In the genomic region with DNA sequence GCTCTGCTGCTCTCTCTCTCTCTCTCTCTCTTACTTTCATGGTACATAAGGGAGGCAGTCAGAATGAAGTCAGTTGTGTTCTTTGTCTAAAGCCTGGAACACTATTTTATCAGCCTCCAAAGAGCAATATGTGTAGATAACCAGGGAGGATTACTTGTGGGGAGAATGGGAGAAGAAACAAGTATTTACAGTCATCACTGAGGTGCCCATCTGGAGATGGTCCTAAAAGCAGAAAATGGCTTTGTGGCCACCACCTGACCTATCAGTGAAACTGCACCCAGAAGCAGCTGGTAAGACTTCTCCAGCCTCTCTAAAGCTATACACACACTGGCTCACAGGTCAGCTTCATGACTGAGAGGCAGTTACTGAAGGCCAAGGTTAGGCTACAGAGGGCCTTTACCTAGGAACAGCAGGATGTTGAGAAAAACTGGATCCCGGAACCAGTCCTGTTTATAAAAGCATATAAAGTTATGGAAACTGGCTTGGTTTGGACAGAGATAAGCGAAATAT, we compare ENCODE assay signal across 9 cellular contexts.
DNase-seq lines count a peak whose midpoint lies in the region; ATAC-seq, FAIRE-seq and TF ChIP-seq lines count a peak whose summit lies in the region.
"Had no signal": no experiment of that assay in that cellular context is flagged by ENCODE, and none has a peak within 500 bp of the region (broad histone marks: within the 10 kb centered on the region; RNA-seq: fewer than 3 reads in every experiment).

No MANE protein-coding gene starts in this region.

- peak overlapping the region; percentile 78 to 83 for H3K27ac ChIP-seq in thoracic aorta
- H3K27ac ChIP-seq in CD8-positive, alpha-beta T cell (ENCODE audit: low read depth, low read length): no peak overlapping the region
- H3K27ac ChIP-seq: BLaER1 treated with 17β-estradiol and CSF1 and Interleukin-3, amounts not matched to agents 10 nM and 100 nM had no signal

- H3K4me3 ChIP-seq in adipocyte (ENCODE audit: low read length) (no peak overlapping the region), thoracic aorta (no peak overlapping the region)
- no peak overlapping the region for H3K4me3 ChIP-seq in CD8-positive, alpha-beta T cell (ENCODE audit: low read depth, low read length)
- H3K4me3 ChIP-seq: BLaER1 treated with 17β-estradiol and CSF1 and Interleukin-3, amounts not matched to agents 10 nM and 100 nM had no signal

- H3K36me3 Mint-ChIP-seq in CD8-positive, alpha-beta T cell: peaks cover 10% of the 10 kb centered on the region

- DNase-seq in NCI-H1417 (lab: John Stamatoyannopoulos, UW) (peak; percentile 7 to 66 (median 11)), NCI-H1417 treated with DMSO at 0.1 percent for 48 hours (lab: John Stamatoyannopoulos, UW) (no peak), H54 (ENCODE audit: insufficient read length, low spot score) (no peak), adipocyte (ENCODE audit: low read depth) (peak; percentile 67), hepatic stellate cell (ENCODE audit: low spot score) (peak; percentile 27), thoracic aorta (ENCODE audit: low spot score) (no peak)
- no peak for DNase-seq in CD8-positive, alpha-beta T cell

- no peak overlapping the region for H3K27ac Mint-ChIP-seq in CD8-positive, alpha-beta T cell

- intact Hi-C loops in CD8-positive, alpha-beta T cell (cut with DNase I, micrococcal nuclease): loop anchor here in 1 of 2 experiments (10.0 kb wide), 1 partner anchor 50 kb away; no protein-coding TSS in a partner anchor

- no peak for TF ChIP-seq POLR2A in H54 (IDR thresholded peaks at IDR 0.05; ENCODE audit: low read depth, low read length)

- H3K36me3 ChIP-seq in adipocyte (ENCODE audit: control insufficient read depth, insufficient read depth, low read length, severe bottlenecking): no peaks in the 10 kb centered on the region
- H3K36me3 ChIP-seq in thoracic aorta: no peaks in the 10 kb centered on the region
- no peaks in the 10 kb centered on the region for H3K36me3 ChIP-seq in CD8-positive, alpha-beta T cell (ENCODE audit: insufficient read depth, low read length)

- no peaks in the 10 kb centered on the region for H3K9me3 Mint-ChIP-seq in CD8-positive, alpha-beta T cell

- TF ChIP-seq CTCF in LNCAP (IDR thresholded peaks at IDR 0.05) (peak; percentile 54), thoracic aorta (IDR thresholded peaks at IDR 0.05) (peak; percentile 54)
- no peak for TF ChIP-seq CTCF in CD8-positive, alpha-beta T cell (IDR thresholded peaks at IDR 0.05)

- POLR2A ChIA-PET in CD8-positive, alpha-beta T cell (lab: Charles Lee): interaction anchor here (0.7 kb wide), 1 partner anchor 89 kb away, joined by 3 read pairs; no protein-coding TSS in a partner anchor

- peaks cover 51% of the 10 kb centered on the region for H3K4me1 ChIP-seq in adipocyte (ENCODE audit: control insufficient read depth, insufficient read depth, low read length)
- H3K4me1 ChIP-seq in thoracic aorta (ENCODE audit: control insufficient read depth in 1 of 2, low read depth in 2 of 2): peaks cover 50 to 82% of the 10 kb centered on the region in 2 donors
- no peaks in the 10 kb centered on the region for H3K4me1 ChIP-seq in CD8-positive, alpha-beta T cell (ENCODE audit: insufficient read depth, low read length)

- peaks cover 21% of the 10 kb centered on the region for H3K4me1 Mint-ChIP-seq in CD8-positive, alpha-beta T cell (ENCODE audit: low read depth)

- peak; percentile 18 for ATAC-seq in thoracic aorta (ENCODE audit: insufficient number of reproducible peaks, low FRiP score, low read depth)
- no peak for ATAC-seq in CD8-positive, alpha-beta T cell

- H3K27me3 ChIP-seq in adipocyte (replicated peaks; ENCODE audit: control insufficient read depth, insufficient read depth, low read length): no peaks in the 10 kb centered on the region
- no peaks in the 10 kb centered on the region for H3K27me3 ChIP-seq in thoracic aorta (replicated peaks; ENCODE audit: insufficient read depth)
- no peaks in the 10 kb centered on the region for H3K27me3 ChIP-seq in CD8-positive, alpha-beta T cell (ENCODE audit: insufficient read depth, low read length)
- H3K27me3 ChIP-seq: BLaER1 treated with 17β-estradiol and CSF1 and Interleukin-3, amounts not matched to agents 10 nM and 100 nM had no signal

- H3K9me3 ChIP-seq in adipocyte (ENCODE audit: control insufficient read depth, low read length) (no peaks in the 10 kb centered on the region), thoracic aorta (no peaks in the 10 kb centered on the region)
- H3K9me3 ChIP-seq in CD8-positive, alpha-beta T cell (ENCODE audit: low read length): no peaks in the 10 kb centered on the region
- H3K9me3 ChIP-seq: BLaER1 treated with 17β-estradiol and CSF1 and Interleukin-3, amounts not matched to agents 10 nM and 100 nM had no signal

- CTCF ChIA-PET in CD8-positive, alpha-beta T cell (lab: Charles Lee): interaction anchor here (1.5 kb wide), 1 partner anchor 20 kb away, joined by 4 read pairs; no protein-coding TSS in a partner anchor

- H3K9ac ChIP-seq in adipocyte (ENCODE audit: low read length): peak overlapping the region; percentile 44
- H3K9ac ChIP-seq: BLaER1 treated with 17β-estradiol and CSF1 and Interleukin-3, amounts not matched to agents 10 nM and 100 nM had no signal

- H3K4me3 Mint-ChIP-seq in CD8-positive, alpha-beta T cell: no peak overlapping the region

- FAIRE-seq in H54 (lab: Jason Lieb, UNC): peak; percentile 84

- no peaks in the 10 kb centered on the region for H3K27me3 Mint-ChIP-seq in CD8-positive, alpha-beta T cell (ENCODE audit: low read depth)

Comparison
In these comparisons a context has a peak if more than half of its experiments do, and no peak if none do; other contexts are left out.
1. DNase-seq: peak in NCI-H1417 (3 of 3), adipocyte (single experiment) and hepatic stellate cell (single experiment); none in NCI-H1417 treated with DMSO at 0.1 percent for 48 hours (single experiment), H54 (single experiment), thoracic aorta (single experiment) and CD8-positive, alpha-beta T cell (0 of 7).